Comparison of ENCODE assay signal across 8 cellular contexts in the genomic region with DNA sequence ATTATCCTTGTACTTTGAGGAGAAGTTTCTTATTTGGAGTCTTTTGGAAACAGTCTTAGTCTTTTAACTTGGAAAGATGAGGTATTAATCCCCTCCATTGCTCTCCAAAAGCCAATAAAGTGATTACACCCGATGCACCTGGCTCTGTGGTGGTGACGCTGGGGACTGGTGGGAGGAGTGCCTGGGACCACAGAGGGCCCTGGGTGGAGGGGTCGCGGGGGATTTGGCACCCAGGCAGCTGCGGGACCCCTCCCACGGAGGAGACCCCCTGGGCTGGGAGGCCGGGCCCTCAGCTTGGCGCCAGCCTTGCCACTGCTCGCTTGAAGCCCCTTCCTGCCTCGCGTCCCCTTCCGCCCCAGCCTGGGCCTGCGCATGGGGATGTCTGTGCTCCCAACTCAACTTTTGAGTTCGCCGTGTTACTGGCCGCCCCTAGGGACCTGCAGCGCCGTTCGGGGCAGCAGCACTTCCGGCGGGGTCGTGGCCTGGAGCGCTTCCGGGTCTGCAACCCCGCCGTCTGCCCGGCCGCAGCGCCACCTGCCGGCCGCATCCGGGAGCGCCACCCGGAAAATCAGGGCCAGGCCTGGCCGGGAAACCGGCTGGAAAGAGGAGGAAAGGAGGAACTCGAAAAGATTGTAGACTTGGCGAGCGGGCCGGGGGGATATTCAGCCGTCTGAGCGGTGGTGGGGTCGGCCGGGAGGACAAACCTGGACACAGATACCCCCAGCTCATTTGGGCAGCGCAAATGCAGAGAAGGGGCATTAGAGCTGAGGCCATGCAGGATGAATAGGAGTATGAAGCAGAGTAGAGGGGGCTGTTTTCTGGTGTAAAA.
DNase-seq lines count a peak whose midpoint lies in the region; ATAC-seq lines count a peak whose summit lies in the region.

No MANE protein-coding gene starts in this region.

- peak overlapping the region; percentile 96 for H3K27ac Mint-ChIP-seq in central memory CD8-positive, alpha-beta T cell (ENCODE audit: low read depth)

- H3K4me1 Mint-ChIP-seq in central memory CD8-positive, alpha-beta T cell = peaks cover 28% of the 10 kb centered on the region

- H3K36me3 Mint-ChIP-seq in central memory CD8-positive, alpha-beta T cell (ENCODE audit: insufficient read depth) = peaks cover 76% of the 10 kb centered on the region

- H3K9me3 Mint-ChIP-seq in central memory CD8-positive, alpha-beta T cell = no peaks in the 10 kb centered on the region

- DNase-seq in C1 segment of cervical spinal cord (lab: John Stamatoyannopoulos, UW) (peak in 11 of 14 donors; percentile 21 to 80 (median 35)), NCI-H2107 treated with DMSO at 0.1 percent for 48 hours (lab: John Stamatoyannopoulos, UW; ENCODE audit: unreplicated experiment) (peak; percentile 55), kidney tubule cell (ENCODE audit: low spot score) (peak; percentile 76)
- DNase-seq in activated CD4-positive, CD25-positive, alpha-beta regulatory T cell (lab: John Stamatoyannopoulos, UW) = peak; percentile 60 to 68 (median 64)
- DNase-seq in central memory CD8-positive, alpha-beta T cell (ENCODE audit: low spot score in 2 of 2) = peak; percentile 66 to 70
- DNase-seq in stimulated activated CD4-positive, alpha-beta T cell treated with anti-CD3 and anti-CD28 coated beads, Interleukin-2, amount 100 ng/mL, for 24 hours = peak; percentile 82 to 83

- no peaks in the 10 kb centered on the region for H3K27me3 Mint-ChIP-seq in central memory CD8-positive, alpha-beta T cell

- H3K4me3 Mint-ChIP-seq in central memory CD8-positive, alpha-beta T cell = peak overlapping the region; percentile 92

- ATAC-seq in GM21825 (IDR thresholded peaks at IDR 0.05; ENCODE audit: unreplicated experiment) (peak; percentile 30), HG03045 (IDR thresholded peaks at IDR 0.05; ENCODE audit: unreplicated experiment) (no peak)
- ATAC-seq in central memory CD8-positive, alpha-beta T cell (replicated peaks; ENCODE audit: extremely low read depth, poor library complexity, severe bottlenecking) = peak; percentile 41
